Comparison of ENCODE assay signal across 1 cellular context in genomic region chr6:15385521-15385920, GRCh38.
TF ChIP-seq lines count a peak whose summit lies in the region.

No MANE protein-coding gene starts in this region.

TF ChIP-seq in GM23338, 12 proteins besides CTCF, POLR2A, EP300 and RAD21 (continued from another document):
- TF ChIP-seq, protein P1, sequence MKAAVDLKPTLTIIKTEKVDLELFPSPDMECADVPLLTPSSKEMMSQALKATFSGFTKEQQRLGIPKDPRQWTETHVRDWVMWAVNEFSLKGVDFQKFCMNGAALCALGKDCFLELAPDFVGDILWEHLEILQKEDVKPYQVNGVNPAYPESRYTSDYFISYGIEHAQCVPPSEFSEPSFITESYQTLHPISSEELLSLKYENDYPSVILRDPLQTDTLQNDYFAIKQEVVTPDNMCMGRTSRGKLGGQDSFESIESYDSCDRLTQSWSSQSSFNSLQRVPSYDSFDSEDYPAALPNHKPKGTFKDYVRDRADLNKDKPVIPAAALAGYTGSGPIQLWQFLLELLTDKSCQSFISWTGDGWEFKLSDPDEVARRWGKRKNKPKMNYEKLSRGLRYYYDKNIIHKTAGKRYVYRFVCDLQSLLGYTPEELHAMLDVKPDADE (IDR thresholded peaks at IDR 0.05), result no peak
